Comparison of ENCODE assay signal across 9 cellular contexts in genomic region chr10:17453035-17453376, GRCh38. TPM values are rescaled to one million over a fixed set of nuclear protein-coding genes. Genes with fewer than 3 reads are reported as not detected.
DNase-seq lines count a peak whose midpoint lies in the region; ATAC-seq, FAIRE-seq and TF ChIP-seq lines count a peak whose summit lies in the region.
"Had no signal": no experiment of that assay in that cellular context is flagged by ENCODE, and none has a peak within 500 bp of the region (broad histone marks: within the 10 kb centered on the region; RNA-seq: fewer than 3 reads in every experiment).

No MANE protein-coding gene starts in this region.

- H3K9me3 ChIP-seq in heart left ventricle (peaks cover 0 to 30% (median 15%) of the 10 kb centered on the region in 12 donors), astrocyte (ENCODE audit: insufficient read depth, low read depth, low read length) (peaks cover 10% of the 10 kb centered on the region), lung (ENCODE audit: control insufficient read depth in 2 of 2, insufficient read depth in 1 of 2, low read length in 1 of 2) (peaks cover 7 to 12% of the 10 kb centered on the region in 2 donors)
- H3K9me3 ChIP-seq: thyroid gland had no signal

- H4K20me1 ChIP-seq in astrocyte (ENCODE audit: insufficient read depth, low read length) = no peaks in the 10 kb centered on the region

- H3K4me3 Mint-ChIP-seq in astrocyte (ENCODE audit: unreplicated experiment) (peak overlapping the region; percentile 41), type B pancreatic cell (peak overlapping the region; percentile 83)

- H3K79me2 ChIP-seq in astrocyte (ENCODE audit: insufficient read depth, low read length) = no peaks in the 10 kb centered on the region

- TF ChIP-seq CTCF in heart left ventricle (IDR thresholded peaks at IDR 0.05) (no peak), astrocyte (IDR thresholded peaks at IDR 0.05; ENCODE audit: insufficient read depth, low read depth, low read length) (no peak), lung (IDR thresholded peaks at IDR 0.05; ENCODE audit: control extremely low read depth, extremely low read depth) (no peak), type B pancreatic cell (conservative IDR thresholded peaks at IDR 0.05) (no peak)

- ATAC-seq in heart left ventricle (no peak), left cardiac atrium (no peak), lung (ENCODE audit: insufficient read depth, low FRiP score) (no peak), GM19324 (IDR thresholded peaks at IDR 0.05; ENCODE audit: low FRiP score, unreplicated experiment) (no peak), GM18505 (IDR thresholded peaks at IDR 0.05; ENCODE audit: unreplicated experiment) (no peak)

- H3K4me1 Mint-ChIP-seq in astrocyte (ENCODE audit: low read depth, unreplicated experiment) = no peaks in the 10 kb centered on the region
- H3K4me1 Mint-ChIP-seq in type B pancreatic cell (ENCODE audit: unreplicated experiment) = peaks cover 4% of the 10 kb centered on the region

- H3K4me2 ChIP-seq in astrocyte (ENCODE audit: low read length) = peak overlapping the region; percentile 96

- peak overlapping the region; percentile 88 for H2AFZ ChIP-seq in astrocyte (ENCODE audit: low read depth, low read length)

- H3K36me3 ChIP-seq in heart left ventricle (peaks cover 0 to 25% (median 0%) of the 10 kb centered on the region in 9 donors), astrocyte (ENCODE audit: insufficient read depth, low read length) (no peaks in the 10 kb centered on the region), lung (ENCODE audit: control insufficient read depth in 2 of 2, insufficient read depth in 2 of 2, low read length in 2 of 2) (peaks cover 0 to 2% of the 10 kb centered on the region in 2 donors)
- H3K36me3 ChIP-seq: thyroid gland had no signal

- H3K27me3 Mint-ChIP-seq in astrocyte (ENCODE audit: low read depth, unreplicated experiment) = peaks cover 36% of the 10 kb centered on the region
- H3K27me3 Mint-ChIP-seq in type B pancreatic cell = peaks cover 73% of the 10 kb centered on the region

- no peak for TF ChIP-seq POLR2A in heart left ventricle (IDR thresholded peaks at IDR 0.05)
- TF ChIP-seq POLR2A in GM18505 (IDR thresholded peaks at IDR 0.05; ENCODE audit: borderline replicate concordance, extremely low read depth, insufficient read depth, insufficient read length) = no peak

- DNase-seq in heart left ventricle (no peak), left cardiac atrium (no peak), astrocyte (ENCODE audit: low read depth) (no peak), lung (ENCODE audit: low spot score) (no peak), type B pancreatic cell (ENCODE audit: extremely low spot score, unreplicated experiment) (no peak), OCI-M1 (lab: John Stamatoyannopoulos, UW) (no peak)

- WGBS in heart left ventricle, 4 donors = 9 to 12% (median 10%) methylated on average over 7 of the region's 7 CpGs
- WGBS in lung, 2 donors = 6 to 11% methylated on average over 7 of the region's 7 CpGs

- H3K27ac Mint-ChIP-seq in astrocyte (ENCODE audit: unreplicated experiment) (no peak overlapping the region), type B pancreatic cell (no peak overlapping the region)

- H3K9ac ChIP-seq in astrocyte (ENCODE audit: low read length) = no peak overlapping the region

- H3K4me1 ChIP-seq in heart left ventricle (peaks cover 0 to 16% (median 0%) of the 10 kb centered on the region in 12 donors), astrocyte (ENCODE audit: insufficient read depth, low read length) (no peaks in the 10 kb centered on the region), lung (ENCODE audit: control insufficient read depth in 2 of 2, insufficient read depth in 2 of 2, low read length in 2 of 2) (peaks cover 0 to 5% of the 10 kb centered on the region in 2 donors)

- intact Hi-C loops in heart left ventricle (cut with DNase I) = loop anchor here in 2 of 10 donors (5.0 to 10.0 kb wide), 2 partner anchors 132 to 144 kb away; no protein-coding TSS in a partner anchor
- intact Hi-C loops in left cardiac atrium (cut with DNase I) = no loop called here

- H3K27ac ChIP-seq in heart left ventricle = peak overlapping the region in 11 of 12 donors; percentile 57 to 87 (median 78)
- no peak overlapping the region for H3K27ac ChIP-seq in astrocyte (ENCODE audit: low read depth, low read length)
- H3K27ac ChIP-seq in lung (ENCODE audit: low read depth in 1 of 2, low read length in 1 of 2) = peak overlapping the region; percentile 73 to 76
- H3K27ac ChIP-seq: thyroid gland had no signal

- H3K36me3 Mint-ChIP-seq in astrocyte (ENCODE audit: low read depth, unreplicated experiment) (peaks cover 5% of the 10 kb centered on the region), type B pancreatic cell (peaks cover 9% of the 10 kb centered on the region)

- H3K9me3 Mint-ChIP-seq in astrocyte (ENCODE audit: unreplicated experiment) (peaks cover 31% of the 10 kb centered on the region), type B pancreatic cell (peaks cover 10% of the 10 kb centered on the region)

- FAIRE-seq in astrocyte (lab: Jason Lieb, UNC) = no peak

- peak overlapping the region; percentile 51 to 81 (median 61) for H3K4me3 ChIP-seq in heart left ventricle
- H3K4me3 ChIP-seq in astrocyte (ENCODE audit: insufficient read depth, low read depth, low read length) = peak overlapping the region; percentile 50
- peak overlapping the region; percentile 23 for H3K4me3 ChIP-seq in lung

- H3K27me3 ChIP-seq in heart left ventricle = peaks cover 0 to 25% (median 10%) of the 10 kb centered on the region in 9 donors
- no peaks in the 10 kb centered on the region for H3K27me3 ChIP-seq in astrocyte (ENCODE audit: insufficient read depth, low read length)
- no peaks in the 10 kb centered on the region for H3K27me3 ChIP-seq in lung (ENCODE audit: control insufficient read depth, insufficient read depth)
- H3K27me3 ChIP-seq: thyroid gland had no signal

RNA-seq across cellular contexts. Expression of gene ST8SIA6, which starts 1.4 kb away (rescaled TPM):
- total RNA-seq in heart left ventricle = 10 to 100 TPM in 1 of 9 donors, 1 to 10 TPM in 8; 2.6 to 10.1 (median 5.2) TPM
- 1 to 10 TPM in 1 of 2 donors, under 1 TPM in 1; 0.80 to 3.6 TPM for polyA plus RNA-seq in heart left ventricle
- total RNA-seq in left cardiac atrium = 10 to 100 TPM in 1 of 2 donors, 1 to 10 TPM in 1; 3.6 to 11.0 TPM
- total RNA-seq in astrocyte = 0.12 TPM in 1 of 2 replicates, not detected in the other
- 10 to 100 TPM in 1 of 2 donors, 1 to 10 TPM in 1; 4.0 to 22.0 TPM for total RNA-seq in lung
- polyA plus RNA-seq in lung = 1 to 10 TPM in 1 of 2 donors, under 1 TPM in 1; 0.43 to 1.8 TPM
- 1.0 and 1.8 TPM in 2 replicates for total RNA-seq in type B pancreatic cell (ENCODE audit: low replicate concordance)
